In genomic region chr19:28426110-28426901, GRCh38 we compare ENCODE assay signal across 22 cellular contexts.
"Had no signal": no experiment of that assay in that cellular context is flagged by ENCODE, and none has a peak within 500 bp of the region (broad histone marks: within the 10 kb centered on the region; RNA-seq: fewer than 3 reads in every experiment).

No MANE protein-coding gene starts in this region.

- H3K4me3 Mint-ChIP-seq: activated B cell treated with CpG ODN at 0.5 μM for 24 hours; activated CD4-positive, alpha-beta memory T cell treated with anti-CD3 and anti-CD28 coated beads, Interleukin-2, amount 10 ng/mL, durations not matched to agents 7 days and 5 days; activated naive CD8-positive, alpha-beta T cell treated with anti-CD3 and anti-CD28 coated beads for 36 hours; activated T-helper 17 cell treated with anti-CD3 and anti-CD28 coated beads, Interleukin-2, amount 50 U/mL, for 72 hours; mesothelial cell of epicardium; stimulated activated naive CD8-positive, alpha-beta T cell treated with anti-CD3 and anti-CD28 coated beads, Interleukin-15, Interleukin-2, amounts not matched to agents 100 ng/mL and 50 ng/mL, for 24 hours had no signal

- H3K4me2 ChIP-seq: hepatocyte had no signal

- H3K9me3 ChIP-seq: body of pancreas, lower lobe of right lung, right lobe of liver, vagina had no signal

- H3K4me1 ChIP-seq: body of pancreas, foreskin keratinocyte, lower lobe of right lung, right lobe of liver, vagina had no signal

- DNase-seq: activated B cell treated with CpG ODN at 0.5 μM for 24 hours; activated CD4-positive, alpha-beta memory T cell treated with anti-CD3 and anti-CD28 coated beads, Interleukin-2, amount 10 ng/mL, durations not matched to agents 7 days and 5 days; activated CD4-positive, alpha-beta T cell treated with anti-CD3 and anti-CD28 coated beads for 4 hours; activated naive CD4-positive, alpha-beta T cell; activated naive CD8-positive, alpha-beta T cell treated with anti-CD3 and anti-CD28 coated beads for 36 hours; activated T-cell treated with anti-CD3 and anti-CD28 coated beads, Interleukin-2, amount 50 U/mL, for 1 hour; amniotic stem cell; body of pancreas; central memory CD4-positive, alpha-beta T cell; left colon; lower lobe of right lung; right lobe of liver; small intestine; stimulated activated CD4-positive, alpha-beta T cell treated with anti-CD3 and anti-CD28 coated beads, Interleukin-15, amount 100 ng/mL, for 24 hours; stimulated activated CD4-positive, alpha-beta T cell treated with anti-CD3 and anti-CD28 coated beads, Interleukin-2, amount 100 ng/mL, for 48 hours; trophoblast cell had no signal

- H3K27me3 Mint-ChIP-seq: activated B cell treated with CpG ODN at 0.5 μM for 24 hours; activated CD4-positive, alpha-beta memory T cell treated with anti-CD3 and anti-CD28 coated beads, Interleukin-2, amount 10 ng/mL, durations not matched to agents 7 days and 5 days; activated T-helper 17 cell treated with anti-CD3 and anti-CD28 coated beads, Interleukin-2, amount 50 U/mL, for 72 hours; stimulated activated naive CD8-positive, alpha-beta T cell treated with anti-CD3 and anti-CD28 coated beads, Interleukin-15, Interleukin-2, amounts not matched to agents 100 ng/mL and 50 ng/mL, for 24 hours had no signal

- H2AFZ ChIP-seq: hepatocyte had no signal

- H3K27ac Mint-ChIP-seq: activated B cell treated with CpG ODN at 0.5 μM for 24 hours; activated CD4-positive, alpha-beta memory T cell treated with anti-CD3 and anti-CD28 coated beads, Interleukin-2, amount 10 ng/mL, durations not matched to agents 7 days and 5 days; activated naive CD8-positive, alpha-beta T cell treated with anti-CD3 and anti-CD28 coated beads for 36 hours; activated T-helper 17 cell treated with anti-CD3 and anti-CD28 coated beads, Interleukin-2, amount 50 U/mL, for 72 hours; mesothelial cell of epicardium; stimulated activated naive CD8-positive, alpha-beta T cell treated with anti-CD3 and anti-CD28 coated beads, Interleukin-15, Interleukin-2, amounts not matched to agents 100 ng/mL and 50 ng/mL, for 24 hours had no signal

- ATAC-seq: activated T-helper 17 cell treated with anti-CD3 and anti-CD28 coated beads, Interleukin-2, amount 50 U/mL, for 72 hours; body of pancreas; left colon; right lobe of liver had no signal

- H3K27me3 ChIP-seq: body of pancreas, foreskin keratinocyte, hepatocyte, right lobe of liver, vagina had no signal

- H3K9me3 Mint-ChIP-seq: activated naive CD8-positive, alpha-beta T cell treated with anti-CD3 and anti-CD28 coated beads for 36 hours; mesothelial cell of epicardium; stimulated activated naive CD8-positive, alpha-beta T cell treated with anti-CD3 and anti-CD28 coated beads, Interleukin-15, Interleukin-2, amounts not matched to agents 100 ng/mL and 50 ng/mL, for 24 hours had no signal

- H3K36me3 ChIP-seq: lower lobe of right lung, right lobe of liver, vagina had no signal

- H3K79me2 ChIP-seq: hepatocyte had no signal

- H3K27ac ChIP-seq: body of pancreas, foreskin keratinocyte, hepatocyte, lower lobe of right lung, right lobe of liver, vagina had no signal

- H3K36me3 Mint-ChIP-seq: activated naive CD8-positive, alpha-beta T cell treated with anti-CD3 and anti-CD28 coated beads for 36 hours; mesothelial cell of epicardium had no signal

- H3K4me1 Mint-ChIP-seq: activated B cell treated with CpG ODN at 0.5 μM for 24 hours; activated CD4-positive, alpha-beta memory T cell treated with anti-CD3 and anti-CD28 coated beads, Interleukin-2, amount 10 ng/mL, durations not matched to agents 7 days and 5 days; activated naive CD8-positive, alpha-beta T cell treated with anti-CD3 and anti-CD28 coated beads for 36 hours; activated T-helper 17 cell treated with anti-CD3 and anti-CD28 coated beads, Interleukin-2, amount 50 U/mL, for 72 hours had no signal

- H3K4me3 ChIP-seq: body of pancreas, hepatocyte, lower lobe of right lung, right lobe of liver, vagina had no signal
